Comparison of ENCODE assay signal across 1 cellular context in the genomic region with DNA sequence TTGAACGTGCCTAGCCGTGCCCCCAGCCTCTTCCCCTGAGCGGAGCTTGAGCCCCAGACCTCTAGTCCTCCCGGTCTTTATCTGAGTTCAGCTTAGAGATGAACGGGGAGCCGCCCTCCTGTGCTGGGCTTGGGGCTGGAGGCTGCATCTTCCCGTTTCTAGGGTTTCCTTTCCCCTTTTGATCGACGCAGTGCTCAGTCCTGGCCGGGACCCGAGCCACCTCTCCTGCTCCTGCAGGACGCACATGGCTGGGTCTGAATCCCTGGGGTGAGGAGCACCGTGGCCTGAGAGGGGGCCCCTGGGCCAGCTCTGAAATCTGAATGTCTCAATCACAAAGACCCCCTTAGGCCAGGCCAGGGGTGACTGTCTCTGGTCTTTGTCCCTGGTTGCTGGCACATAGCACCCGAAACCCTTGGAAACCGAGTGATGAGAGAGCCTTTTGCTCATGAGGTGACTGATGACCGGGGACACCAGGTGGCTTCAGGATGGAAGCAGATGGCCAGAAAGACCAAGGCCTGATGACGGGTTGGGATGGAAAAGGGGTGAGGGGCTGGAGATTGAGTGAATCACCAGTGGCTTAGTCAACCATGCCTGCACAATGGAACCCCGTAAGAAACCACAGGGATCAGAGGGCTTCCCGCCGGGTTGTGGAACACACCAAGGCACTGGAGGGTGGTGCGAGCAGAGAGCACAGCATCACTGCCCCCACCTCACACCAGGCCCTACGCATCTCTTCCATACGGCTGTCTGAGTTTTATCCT.
A peak's percentile ranks its signal among the peaks of the same experiment; 100 is the strongest.
TF ChIP-seq lines count a peak whose summit lies in the region.

No MANE protein-coding gene starts in this region.

TF ChIP-seq in HepG2, 621 proteins besides CTCF, POLR2A, EP300 and RAD21 (continued from another document and continues in another):
- TF ChIP-seq GRHL1 (CRISPR knock-in tag; conservative IDR thresholded peaks at IDR 0.05) (no peak), DZIP1 (CRISPR knock-in tag; IDR thresholded peaks at IDR 0.05) (no peak), FOXC1 (CRISPR knock-in tag; IDR thresholded peaks at IDR 0.05; ENCODE audit: borderline replicate concordance) (0 out of 2 replicates have a peak, but pooled peaks have one; percentile 42), STAT6 (CRISPR knock-in tag; IDR thresholded peaks at IDR 0.05; ENCODE audit: borderline replicate concordance) (no peak), SOX6 (IDR thresholded peaks at IDR 0.05) (no peak), SOX6 (CRISPR knock-in tag; IDR thresholded peaks at IDR 0.05) (peak; percentile 49), ADNP (CRISPR knock-in tag; IDR thresholded peaks at IDR 0.05) (no peak), SCMH1 (CRISPR knock-in tag; IDR thresholded peaks at IDR 0.05; ENCODE audit: borderline replicate concordance) (no peak), NFRKB (IDR thresholded peaks at IDR 0.05) (no peak), PLSCR1 (CRISPR knock-in tag; IDR thresholded peaks at IDR 0.05; ENCODE audit: borderline replicate concordance) (no peak), GABPA (IDR thresholded peaks at IDR 0.05; ENCODE audit: low read depth, low read length) (no peak), GABPA (CRISPR knock-in tag; IDR thresholded peaks at IDR 0.05; ENCODE audit: low read depth) (no peak), TEF (CRISPR knock-in tag; IDR thresholded peaks at IDR 0.05) (no peak), NR2F2 (IDR thresholded peaks at IDR 0.05; ENCODE audit: borderline replicate concordance, low read depth) (no peak; the same call in 1 of the 2 replicates), ZBTB8A (CRISPR knock-in tag; IDR thresholded peaks at IDR 0.05; ENCODE audit: borderline replicate concordance, low read depth) (no peak), FOXA3 (CRISPR knock-in tag; IDR thresholded peaks at IDR 0.05) (no peak), HHEX (CRISPR knock-in tag; IDR thresholded peaks at IDR 0.05) (no peak), RXRB (CRISPR knock-in tag; IDR thresholded peaks at IDR 0.05; ENCODE audit: borderline replicate concordance) (no peak), ATAD3A (CRISPR knock-in tag; IDR thresholded peaks at IDR 0.05) (no peak), ZNF274 (CRISPR knock-in tag; IDR thresholded peaks at IDR 0.05) (0 out of 2 replicates have a peak, but pooled peaks have one; percentile 7), TOE1 (CRISPR knock-in tag; IDR thresholded peaks at IDR 0.05) (no peak), ZBTB25 (CRISPR knock-in tag; IDR thresholded peaks at IDR 0.05) (no peak), PBX2 (CRISPR knock-in tag; IDR thresholded peaks at IDR 0.05) (no peak), GATAD1 (CRISPR knock-in tag; IDR thresholded peaks at IDR 0.05) (no peak), ELF4 (CRISPR knock-in tag; IDR thresholded peaks at IDR 0.05; ENCODE audit: borderline replicate concordance) (no peak), ZNF451 (CRISPR knock-in tag; IDR thresholded peaks at IDR 0.05) (no peak), KLF16 (CRISPR knock-in tag; IDR thresholded peaks at IDR 0.05) (no peak), ZNF33B (CRISPR knock-in tag; IDR thresholded peaks at IDR 0.05) (no peak), ZNF556 (CRISPR knock-in tag; IDR thresholded peaks at IDR 0.05; ENCODE audit: borderline replicate concordance) (no peak), ZBTB44 (CRISPR knock-in tag; IDR thresholded peaks at IDR 0.05) (no peak), MBNL3 (CRISPR knock-in tag; conservative IDR thresholded peaks at IDR 0.05) (no peak), PHF21A (CRISPR knock-in tag; IDR thresholded peaks at IDR 0.05) (no peak; the same call in 1 of the 2 replicates), ZNF83 (CRISPR knock-in tag; IDR thresholded peaks at IDR 0.05; ENCODE audit: borderline replicate concordance) (no peak; the same call in 1 of the 2 replicates), NRL (CRISPR knock-in tag; IDR thresholded peaks at IDR 0.05; ENCODE audit: borderline replicate concordance) (peak; percentile 82), ATF4 (CRISPR knock-in tag; IDR thresholded peaks at IDR 0.05) (no peak)
- TF ChIP-seq, protein P1, sequence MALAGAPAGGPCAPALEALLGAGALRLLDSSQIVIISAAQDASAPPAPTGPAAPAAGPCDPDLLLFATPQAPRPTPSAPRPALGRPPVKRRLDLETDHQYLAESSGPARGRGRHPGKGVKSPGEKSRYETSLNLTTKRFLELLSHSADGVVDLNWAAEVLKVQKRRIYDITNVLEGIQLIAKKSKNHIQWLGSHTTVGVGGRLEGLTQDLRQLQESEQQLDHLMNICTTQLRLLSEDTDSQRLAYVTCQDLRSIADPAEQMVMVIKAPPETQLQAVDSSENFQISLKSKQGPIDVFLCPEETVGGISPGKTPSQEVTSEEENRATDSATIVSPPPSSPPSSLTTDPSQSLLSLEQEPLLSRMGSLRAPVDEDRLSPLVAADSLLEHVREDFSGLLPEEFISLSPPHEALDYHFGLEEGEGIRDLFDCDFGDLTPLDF (CRISPR knock-in tag; IDR thresholded peaks at IDR 0.05), result no peak
- TF ChIP-seq, protein P2, sequence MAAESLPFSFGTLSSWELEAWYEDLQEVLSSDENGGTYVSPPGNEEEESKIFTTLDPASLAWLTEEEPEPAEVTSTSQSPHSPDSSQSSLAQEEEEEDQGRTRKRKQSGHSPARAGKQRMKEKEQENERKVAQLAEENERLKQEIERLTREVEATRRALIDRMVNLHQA (CRISPR knock-in tag; IDR thresholded peaks at IDR 0.05), result no peak
- TF ChIP-seq, protein P3, sequence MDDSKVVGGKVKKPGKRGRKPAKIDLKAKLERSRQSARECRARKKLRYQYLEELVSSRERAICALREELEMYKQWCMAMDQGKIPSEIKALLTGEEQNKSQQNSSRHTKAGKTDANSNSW (CRISPR knock-in tag; IDR thresholded peaks at IDR 0.05; ENCODE audit: borderline replicate concordance), result no peak
- TF ChIP-seq, protein P4, sequence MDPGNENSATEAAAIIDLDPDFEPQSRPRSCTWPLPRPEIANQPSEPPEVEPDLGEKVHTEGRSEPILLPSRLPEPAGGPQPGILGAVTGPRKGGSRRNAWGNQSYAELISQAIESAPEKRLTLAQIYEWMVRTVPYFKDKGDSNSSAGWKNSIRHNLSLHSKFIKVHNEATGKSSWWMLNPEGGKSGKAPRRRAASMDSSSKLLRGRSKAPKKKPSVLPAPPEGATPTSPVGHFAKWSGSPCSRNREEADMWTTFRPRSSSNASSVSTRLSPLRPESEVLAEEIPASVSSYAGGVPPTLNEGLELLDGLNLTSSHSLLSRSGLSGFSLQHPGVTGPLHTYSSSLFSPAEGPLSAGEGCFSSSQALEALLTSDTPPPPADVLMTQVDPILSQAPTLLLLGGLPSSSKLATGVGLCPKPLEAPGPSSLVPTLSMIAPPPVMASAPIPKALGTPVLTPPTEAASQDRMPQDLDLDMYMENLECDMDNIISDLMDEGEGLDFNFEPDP (CRISPR knock-in tag; conservative IDR thresholded peaks at IDR 0.05), result no peak
